In the genomic region with DNA sequence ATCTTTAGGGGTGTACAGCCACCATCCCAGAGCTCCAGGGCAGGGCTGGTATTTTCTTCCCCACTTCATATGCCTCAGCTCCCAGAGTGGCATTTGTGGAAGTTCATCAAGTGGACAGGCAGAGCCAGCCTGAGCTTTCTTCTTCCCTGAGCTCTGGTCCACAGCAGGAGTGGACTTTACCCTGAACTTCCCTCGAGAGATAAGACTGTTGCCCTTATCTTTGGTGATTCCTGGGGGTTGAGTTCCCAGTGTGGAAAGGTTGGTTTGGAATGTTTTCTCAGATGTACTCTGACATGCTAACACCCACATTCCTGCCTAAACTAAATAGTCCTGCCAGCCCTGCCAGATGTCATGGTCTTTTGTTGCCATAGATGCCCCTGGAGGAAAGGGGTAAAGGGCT, we compare ENCODE assay signal across 20 cellular contexts.
"Had no signal": no experiment of that assay in that cellular context is flagged by ENCODE, and none has a peak within 500 bp of the region (broad histone marks: within the 10 kb centered on the region; RNA-seq: fewer than 3 reads in every experiment).

No MANE protein-coding gene starts in this region.

- H3K4me1 ChIP-seq: colonic mucosa, prostate gland, tibial nerve had no signal

- H3K27ac ChIP-seq: colonic mucosa, prostate gland had no signal

- H3K36me3 ChIP-seq: colonic mucosa, prostate gland had no signal

- H3K27me3 ChIP-seq: colonic mucosa, tibial nerve had no signal

- ATAC-seq: activated T-cell treated with anti-CD3 and anti-CD28 coated beads, Interleukin-2, amount 50 U/mL, for 72 hours; sciatic nerve; stimulated activated memory B cell treated with anti-CD40 and anti-IgM and Interleukin-4, amounts not matched to agents 10 μg/mL and 1 μg/mL and 100 μg/mL, for 72 hours had no signal

- H3K9me3 ChIP-seq: colonic mucosa, prostate gland had no signal

- H3K27ac Mint-ChIP-seq: activated CD4-positive, alpha-beta T cell treated with anti-CD3 and anti-CD28 coated beads, Interleukin-2, amount 10 ng/mL, durations not matched to agents 7 days and 5 days; activated naive CD8-positive, alpha-beta T cell; activated T-cell treated with anti-CD3 and anti-CD28 coated beads, Interleukin-2, amount 50 U/mL, for 72 hours; immature natural killer cell; memory B cell; nephron; stimulated activated memory B cell treated with anti-CD40 and anti-IgM and Interleukin-4, amounts not matched to agents 10 μg/mL and 1 μg/mL and 100 μg/mL, for 72 hours had no signal

- DNase-seq: activated CD4-positive, alpha-beta T cell treated with anti-CD3 and anti-CD28 coated beads, Interleukin-2, amount 10 ng/mL, durations not matched to agents 7 days and 5 days; activated CD8-positive, alpha-beta memory T cell treated with anti-CD3 and anti-CD28 coated beads, Interleukin-2, amount 50 U/mL, for 48 hours; activated gamma-delta T cell treated with Interleukin-2 at 50 U/mL for 16 hours; activated T-cell treated with anti-CD3 and anti-CD28 coated beads, Interleukin-2, amount 50 U/mL, for 72 hours; amygdala; central memory CD4-positive, alpha-beta T cell; colonic mucosa; effector CD8-positive, alpha-beta T cell; immature natural killer cell; occipital lobe; stimulated activated CD4-positive, alpha-beta T cell treated with anti-CD3 and anti-CD28 coated beads, Interleukin-2, amount 100 ng/mL, for 48 hours; SW 1271 had no signal

- H3K4me3 Mint-ChIP-seq: activated CD4-positive, alpha-beta T cell treated with anti-CD3 and anti-CD28 coated beads, Interleukin-2, amount 10 ng/mL, durations not matched to agents 7 days and 5 days; activated naive CD8-positive, alpha-beta T cell; activated T-cell treated with anti-CD3 and anti-CD28 coated beads, Interleukin-2, amount 50 U/mL, for 72 hours; brain; immature natural killer cell; memory B cell; nephron; stimulated activated memory B cell treated with anti-CD40 and anti-IgM and Interleukin-4, amounts not matched to agents 10 μg/mL and 1 μg/mL and 100 μg/mL, for 72 hours had no signal

- H3K27me3 Mint-ChIP-seq: brain; stimulated activated memory B cell treated with anti-CD40 and anti-IgM and Interleukin-4, amounts not matched to agents 10 μg/mL and 1 μg/mL and 100 μg/mL, for 72 hours had no signal

- H3K4me1 Mint-ChIP-seq: activated CD4-positive, alpha-beta T cell treated with anti-CD3 and anti-CD28 coated beads, Interleukin-2, amount 10 ng/mL, durations not matched to agents 7 days and 5 days; brain; immature natural killer cell; memory B cell; nephron; stimulated activated memory B cell treated with anti-CD40 and anti-IgM and Interleukin-4, amounts not matched to agents 10 μg/mL and 1 μg/mL and 100 μg/mL, for 72 hours had no signal

- H3K9me3 Mint-ChIP-seq: activated T-cell treated with anti-CD3 and anti-CD28 coated beads, Interleukin-2, amount 50 U/mL, for 72 hours had no signal

- H3K4me3 ChIP-seq: colonic mucosa, prostate gland, tibial nerve had no signal
